Comparison of ENCODE assay signal across 20 cellular contexts in genomic region chr3:83813176-83813575, GRCh38.
"Had no signal": no experiment of that assay in that cellular context is flagged by ENCODE, and none has a peak within 500 bp of the region (broad histone marks: within the 10 kb centered on the region; RNA-seq: fewer than 3 reads in every experiment).

No MANE protein-coding gene starts in this region.

- H3K79me2 ChIP-seq: hepatocyte had no signal

- ATAC-seq: foreskin keratinocyte, gastroesophageal sphincter, heart left ventricle, left lung, left ventricle myocardium superior, lower lobe of right lung had no signal

- H3K27ac ChIP-seq: coronary artery, dorsolateral prefrontal cortex, esophagus muscularis mucosa, foreskin keratinocyte, gastroesophageal sphincter, heart left ventricle, hepatocyte, left lung, lower lobe of right lung had no signal

- H3K27me3 ChIP-seq: dorsolateral prefrontal cortex, esophagus muscularis mucosa, foreskin keratinocyte, gastroesophageal sphincter, heart left ventricle, hepatocyte, left lung had no signal

- DNase-seq: dermis blood vessel endothelial cell; dorsolateral prefrontal cortex; effector CD4-positive, alpha-beta T cell; effector memory CD4-positive, alpha-beta T cell; foreskin keratinocyte; heart left ventricle; hypothalamus; immature natural killer cell; islet precursor cell; kidney; kidney glomerular epithelial cell; left lung; left ventricle myocardium superior; lower lobe of right lung; mesenchymal stem cell; midbrain had no signal

- H3K4me2 ChIP-seq: hepatocyte had no signal

- H2AFZ ChIP-seq: hepatocyte had no signal

- H3K4me3 ChIP-seq: coronary artery, dorsolateral prefrontal cortex, esophagus muscularis mucosa, gastroesophageal sphincter, heart left ventricle, hepatocyte, left lung, lower lobe of right lung had no signal

- H3K9me3 ChIP-seq: esophagus muscularis mucosa, gastroesophageal sphincter had no signal

- H3K4me1 ChIP-seq: esophagus muscularis mucosa, foreskin keratinocyte, gastroesophageal sphincter, heart left ventricle, left lung, lower lobe of right lung had no signal

- H3K36me3 ChIP-seq: esophagus muscularis mucosa, gastroesophageal sphincter, heart left ventricle, left lung, lower lobe of right lung had no signal
